Comparison of ENCODE assay signal across 10 cellular contexts in genomic region chr2:160061533-160062282, GRCh38. TPM values are rescaled to one million over a fixed set of nuclear protein-coding genes. Genes with fewer than 3 reads are reported as not detected.
A peak's percentile ranks its signal among the peaks of the same experiment; 100 is the strongest.
DNase-seq lines count a peak whose midpoint lies in the region; ATAC-seq and TF ChIP-seq lines count a peak whose summit lies in the region.
"Had no signal": no experiment of that assay in that cellular context is flagged by ENCODE, and none has a peak within 500 bp of the region (broad histone marks: within the 10 kb centered on the region; RNA-seq: fewer than 3 reads in every experiment).

No MANE protein-coding gene starts in this region.

- no peak overlapping the region for H3K27ac ChIP-seq in effector memory CD4-positive, alpha-beta T cell (ENCODE audit: insufficient read depth, low read length, poor library complexity, severe bottlenecking)
- peak overlapping the region in 3 of 4 donors; percentile 63 to 81 (median 69) for H3K27ac ChIP-seq in tibial nerve

- H3K9me3 ChIP-seq in effector memory CD4-positive, alpha-beta T cell (ENCODE audit: control insufficient read depth, low read length) = no peaks in the 10 kb centered on the region
- H3K9me3 ChIP-seq in mucosa of descending colon (no peaks in the 10 kb centered on the region), tibial nerve (no peaks in the 10 kb centered on the region)

- no peak for TF ChIP-seq POLR2A in tibial nerve (IDR thresholded peaks at IDR 0.05)

- H3K4me1 ChIP-seq in effector memory CD4-positive, alpha-beta T cell (ENCODE audit: control insufficient read depth, insufficient read depth, low read length, poor library complexity, severe bottlenecking) = peaks cover 10% of the 10 kb centered on the region
- peaks cover 14% of the 10 kb centered on the region for H3K4me1 ChIP-seq in mucosa of descending colon (ENCODE audit: low read depth)
- peaks cover 0 to 23% (median 6%) of the 10 kb centered on the region in 4 donors for H3K4me1 ChIP-seq in tibial nerve

- no peaks in the 10 kb centered on the region for H3K36me3 Mint-ChIP-seq in activated CD4-positive, alpha-beta T cell treated with anti-CD3 and anti-CD28 coated beads, Interleukin-2, amount 10 ng/mL, durations not matched to agents 24 days and 14 days (ENCODE audit: low read depth)

- TF ChIP-seq CTCF in mucosa of descending colon (IDR thresholded peaks at IDR 0.05) (no peak), tibial nerve (IDR thresholded peaks at IDR 0.05) (no peak)

- H3K27me3 Mint-ChIP-seq in activated CD4-positive, alpha-beta T cell treated with anti-CD3 and anti-CD28 coated beads, Interleukin-2, amount 10 ng/mL, durations not matched to agents 24 days and 14 days = peaks cover 45% of the 10 kb centered on the region

- H3K27me3 ChIP-seq in effector memory CD4-positive, alpha-beta T cell (replicated peaks; ENCODE audit: control insufficient read depth, insufficient read depth, low read length, poor library complexity, severe bottlenecking) = peaks cover 16% of the 10 kb centered on the region
- peaks cover 0 to 6% of the 10 kb centered on the region in 2 donors for H3K27me3 ChIP-seq in tibial nerve

- ATAC-seq in mucosa of descending colon = peak; percentile 20

- no peaks in the 10 kb centered on the region for H3K9me3 Mint-ChIP-seq in activated CD4-positive, alpha-beta T cell treated with anti-CD3 and anti-CD28 coated beads, Interleukin-2, amount 10 ng/mL, durations not matched to agents 24 days and 14 days

- peak overlapping the region; percentile 59 for H3K4me3 Mint-ChIP-seq in activated CD4-positive, alpha-beta T cell treated with anti-CD3 and anti-CD28 coated beads, Interleukin-2, amount 10 ng/mL, durations not matched to agents 24 days and 14 days

- H3K36me3 ChIP-seq in effector memory CD4-positive, alpha-beta T cell (ENCODE audit: control insufficient read depth, insufficient read depth, low read length) = no peaks in the 10 kb centered on the region
- H3K36me3 ChIP-seq in mucosa of descending colon (ENCODE audit: low read depth) (no peaks in the 10 kb centered on the region), tibial nerve (no peaks in the 10 kb centered on the region)

- no peak for TF ChIP-seq EP300 in tibial nerve (IDR thresholded peaks at IDR 0.05)

- peak overlapping the region; percentile 25 for H3K4me3 ChIP-seq in effector memory CD4-positive, alpha-beta T cell (ENCODE audit: insufficient read depth, low read depth, low read length, poor library complexity, severe bottlenecking)
- H3K4me3 ChIP-seq in mucosa of descending colon (peak overlapping the region; percentile 48), tibial nerve (peak overlapping the region; percentile 42 to 87 (median 70))

- WGBS in tibial nerve, 2 donors = 37 to 62% methylated on average over 21 to 42 of the region's 45 CpGs

- H3K27ac Mint-ChIP-seq in activated CD4-positive, alpha-beta T cell treated with anti-CD3 and anti-CD28 coated beads, Interleukin-2, amount 10 ng/mL, durations not matched to agents 24 days and 14 days = no peak overlapping the region

- intact Hi-C loops in activated CD4-positive, alpha-beta T cell treated with anti-CD3 and anti-CD28 coated beads, Interleukin-2, amount 10 ng/mL, durations not matched to agents 24 days and 14 days (cut with micrococcal nuclease) = no loop called here
- intact Hi-C loops in mucosa of descending colon (cut with DNase I, micrococcal nuclease) (no loop called here), posterior vena cava (cut with DNase I) (no loop called here)

- H3K4me1 Mint-ChIP-seq in activated CD4-positive, alpha-beta T cell treated with anti-CD3 and anti-CD28 coated beads, Interleukin-2, amount 10 ng/mL, durations not matched to agents 24 days and 14 days = peaks cover 2% of the 10 kb centered on the region

- no peak for DNase-seq in activated CD4-positive, alpha-beta T cell treated with anti-CD3 and anti-CD28 coated beads, Interleukin-2, amount 10 ng/mL, durations not matched to agents 24 days and 14 days
- DNase-seq in activated CD4-positive, alpha-beta T cell treated with anti-CD3 and anti-CD28 coated beads, Interleukin-2, amount 50 U/mL, for 4 hours = no peak
- no peak for DNase-seq in effector memory CD4-positive, alpha-beta T cell
- DNase-seq in mucosa of descending colon = peak; percentile 44 to 56 (median 54)
- no peak for DNase-seq in tibial nerve (ENCODE audit: low spot score in 2 of 2)
- no peak for DNase-seq in activated CD8-positive, alpha-beta memory T cell treated with anti-CD3 and anti-CD28 coated beads, Interleukin-2, amount 50 U/mL, for 4 hours
- DNase-seq in posterior vena cava (ENCODE audit: low spot score) = no peak
- no peak for DNase-seq in NCI-H2171 treated with DMSO at 0.1 percent for 48 hours (lab: John Stamatoyannopoulos, UW)
- DNase-seq: activated CD4-positive, alpha-beta T cell treated with anti-CD3 and anti-CD28 coated beads, Interleukin-2, amount 50 U/mL, for 1 hour; AML-193 had no signal

RNA-seq across cellular contexts. Expression of gene PLA2R1, which starts 0.7 kb away (rescaled TPM):
- not detected in 2 replicates for total RNA-seq in activated CD4-positive, alpha-beta T cell treated with anti-CD3 and anti-CD28 coated beads, Interleukin-2, amount 10 ng/mL, durations not matched to agents 24 days and 14 days
- total RNA-seq in mucosa of descending colon = 10 to 100 TPM in 2 of 3 donors, 1 to 10 TPM in 1; 8.0 to 19.1 (median 11.1) TPM
- 10 to 100 TPM; 11.1 to 22.7 (median 18.6) TPM for total RNA-seq in tibial nerve
- total RNA-seq in posterior vena cava = 10 to 100 TPM; 11.7 to 13.9 TPM

Comparison
In these comparisons a context has a peak if more than half of its experiments do, and no peak if none do; other contexts are left out.
1. DNase-seq: peak in mucosa of descending colon (3 of 3); none in activated CD4-positive, alpha-beta T cell treated with anti-CD3 and anti-CD28 coated beads, Interleukin-2, amount 10 ng/mL, durations not matched to agents 24 days and 14 days (single experiment), activated CD4-positive, alpha-beta T cell treated with anti-CD3 and anti-CD28 coated beads, Interleukin-2, amount 50 U/mL, for 4 hours (0 of 2), effector memory CD4-positive, alpha-beta T cell (0 of 3), tibial nerve (0 of 2), activated CD8-positive, alpha-beta memory T cell treated with anti-CD3 and anti-CD28 coated beads, Interleukin-2, amount 50 U/mL, for 4 hours (single experiment), posterior vena cava (single experiment) and NCI-H2171 treated with DMSO at 0.1 percent for 48 hours (single experiment).
2. Peak in every context shown above with its lines, with median percentiles within 50 percentile points of each other: H3K4me3 ChIP-seq.